In the genomic region with DNA sequence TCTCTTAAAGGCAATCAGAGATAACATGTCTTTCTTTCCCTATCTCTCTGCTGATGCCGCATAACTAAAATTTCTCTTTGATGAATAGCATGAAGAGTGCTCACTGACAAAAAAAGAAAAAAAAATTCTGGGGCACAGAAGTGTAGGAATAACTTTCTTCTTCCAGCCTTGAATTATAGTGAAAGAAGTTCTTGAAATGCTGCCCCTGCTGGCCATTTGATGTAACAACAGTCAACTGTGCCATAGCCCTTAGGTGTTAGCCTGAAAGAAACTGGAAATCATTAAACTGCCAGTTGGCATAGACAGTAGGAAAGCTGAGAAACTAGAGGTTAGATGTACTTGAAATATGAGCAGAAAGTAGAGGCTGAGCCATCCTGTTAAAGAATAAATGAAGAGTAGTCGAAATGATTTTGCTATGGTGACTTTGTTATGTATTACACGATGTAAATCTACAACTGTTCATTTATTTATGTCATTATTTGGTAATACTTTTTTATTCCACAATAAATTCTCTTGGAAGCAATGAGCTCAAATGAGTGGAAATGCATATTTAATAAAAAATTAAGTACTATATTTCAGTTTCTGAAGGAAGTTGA, we compare ENCODE assay signal across 1 cellular context.
TF ChIP-seq lines count a peak whose summit lies in the region.

No MANE protein-coding gene starts in this region.

TF ChIP-seq in GM23338, 12 proteins besides CTCF, POLR2A, EP300 and RAD21 (continued from another document):
- TF ChIP-seq ZNF462 (CRISPR knock-in tag; IDR thresholded peaks at IDR 0.05) (no peak), JUNB (IDR thresholded peaks at IDR 0.05; ENCODE audit: unreplicated experiment) (no peak), ZNF331 (CRISPR knock-in tag; IDR thresholded peaks at IDR 0.05; ENCODE audit: low read depth) (no peak), ETS1 (IDR thresholded peaks at IDR 0.05) (no peak), ZNF114 (CRISPR knock-in tag; IDR thresholded peaks at IDR 0.05) (no peak), POLR2AphosphoS5 (IDR thresholded peaks at IDR 0.05; ENCODE audit: low read depth) (no peak), EZH2 (IDR thresholded peaks at IDR 0.05; ENCODE audit: low read depth, unreplicated experiment) (no peak), NANOG (IDR thresholded peaks at IDR 0.05; ENCODE audit: borderline replicate concordance) (no peak)
